Comparison of ENCODE assay signal across 15 cellular contexts in the genomic region with DNA sequence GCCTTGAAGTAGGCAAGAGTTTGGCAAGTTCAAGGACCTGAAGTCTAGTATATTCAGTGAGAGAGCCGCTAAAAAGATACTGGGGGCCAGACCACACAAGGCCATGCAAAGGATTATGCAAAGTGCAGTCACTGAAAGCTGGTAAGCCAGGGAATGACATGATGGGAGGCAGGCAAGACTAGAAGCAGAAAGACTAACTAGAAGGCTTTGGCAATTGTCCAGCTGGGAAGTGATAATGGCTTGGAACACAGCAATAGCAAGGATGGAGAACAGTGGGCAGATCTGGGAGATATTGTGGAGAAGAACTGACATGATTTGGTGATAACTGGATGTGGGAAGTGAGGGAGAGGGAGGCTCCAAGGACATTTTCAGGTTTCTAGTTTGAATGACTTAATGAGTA.
A peak's percentile ranks its signal among the peaks of the same experiment; 100 is the strongest.
DNase-seq lines count a peak whose midpoint lies in the region; ATAC-seq and TF ChIP-seq lines count a peak whose summit lies in the region.
"Had no signal": no experiment of that assay in that cellular context is flagged by ENCODE, and none has a peak within 500 bp of the region (broad histone marks: within the 10 kb centered on the region; RNA-seq: fewer than 3 reads in every experiment).

No MANE protein-coding gene starts in this region.

- no peak for TF ChIP-seq EP300 in esophagus muscularis mucosa (IDR thresholded peaks at IDR 0.05)

- peaks cover 15 to 66% (median 51%) of the 10 kb centered on the region in 4 donors for H3K4me1 ChIP-seq in esophagus muscularis mucosa
- H3K4me1 ChIP-seq in gastrocnemius medialis, result peaks cover 0 to 28% of the 10 kb centered on the region in 2 donors
- H3K4me1 ChIP-seq: foreskin keratinocyte had no signal

- H3K27ac ChIP-seq in esophagus muscularis mucosa (replicated peaks in 1 of 4) (peak overlapping the region; percentile 76 to 85 (median 79)), gastrocnemius medialis (peak overlapping the region; percentile 53 to 70 (median 70))
- H3K27ac ChIP-seq: foreskin keratinocyte had no signal

- intact Hi-C loops in esophagus muscularis mucosa (cut with DNase I), result loop anchor here (10.0 kb wide), 1 partner anchor 144 kb away; no protein-coding TSS in a partner anchor
- intact Hi-C loops in gastrocnemius medialis (cut with DNase I; ENCODE audit: low total_unique reads), result loop anchor here (2.0 kb wide), 1 partner anchor 32 kb away; no protein-coding TSS in a partner anchor

- H3K36me3 ChIP-seq in esophagus muscularis mucosa, result no peaks in the 10 kb centered on the region
- no peaks in the 10 kb centered on the region for H3K36me3 ChIP-seq in gastrocnemius medialis

- WGBS in esophagus muscularis mucosa, result 67% methylated on average over 1 of the region's 1 CpG

- H3K27me3 ChIP-seq in esophagus muscularis mucosa (peaks cover 0 to 3% (median 0%) of the 10 kb centered on the region in 4 donors), gastrocnemius medialis (no peaks in the 10 kb centered on the region)
- H3K27me3 ChIP-seq: foreskin keratinocyte had no signal

- no peak for TF ChIP-seq POLR2A in esophagus muscularis mucosa (IDR thresholded peaks at IDR 0.05; ENCODE audit: low read depth)
- no peak for TF ChIP-seq POLR2A in gastrocnemius medialis (IDR thresholded peaks at IDR 0.05)

- in situ Hi-C loops in gastrocnemius medialis (cut with MboI; ENCODE audit: low sequenced_read_pairs in 4 of 4), result loop anchor here in 3 of 4 donors (25.0 kb wide), 1 partner anchor 602 kb away; no protein-coding TSS in a partner anchor

- DNase-seq in COR-L47 (lab: John Stamatoyannopoulos, UW), result peak; percentile 36
- peak; percentile 73 to 81 for DNase-seq in NCI-H526 (lab: John Stamatoyannopoulos, UW)
- no peak for DNase-seq in esophagus muscularis mucosa (ENCODE audit: extremely low spot score)
- DNase-seq in gastrocnemius medialis, result no peak
- DNase-seq in GM19238 (ENCODE audit: insufficient read length, low spot score), result no peak
- DNase-seq in NCI-H187 treated with DMSO at 0.1 percent for 48 hours (lab: John Stamatoyannopoulos, UW), result no peak
- no peak for DNase-seq in SIG-M5 treated with dmso at 0.1 percent for 504 hours (lab: John Stamatoyannopoulos, UW; ENCODE audit: unreplicated experiment)
- DNase-seq: activated CD4-positive, alpha-beta T cell treated with anti-CD3 and anti-CD28 coated beads, Interleukin-2, amount 50 U/mL, for 1 hour; activated T-cell treated with anti-CD3 and anti-CD28 coated beads, Interleukin-2, amount 50 U/mL, for 72 hours; amygdala; foreskin keratinocyte; NCI-H226; stimulated activated CD4-positive, alpha-beta T cell treated with anti-CD3 and anti-CD28 coated beads, Interleukin-2, amount 100 ng/mL, for 48 hours; T-helper 2 cell had no signal

- H3K4me3 ChIP-seq in esophagus muscularis mucosa (no peak overlapping the region), gastrocnemius medialis (no peak overlapping the region)

- TF ChIP-seq CTCF in esophagus muscularis mucosa (IDR thresholded peaks at IDR 0.05), result no peak
- TF ChIP-seq CTCF in gastrocnemius medialis (IDR thresholded peaks at IDR 0.05 in 4 of 5, conservative IDR thresholded peaks at IDR 0.05 in 1 of 5), result no peak

- ATAC-seq in gastrocnemius medialis (no peak), GM19467 (IDR thresholded peaks at IDR 0.05; ENCODE audit: unreplicated experiment) (no peak)
- ATAC-seq: activated T-cell treated with anti-CD3 and anti-CD28 coated beads, Interleukin-2, amount 50 U/mL, for 72 hours; foreskin keratinocyte had no signal

- H3K9me3 ChIP-seq in esophagus muscularis mucosa, result no peaks in the 10 kb centered on the region
- no peaks in the 10 kb centered on the region for H3K9me3 ChIP-seq in gastrocnemius medialis

Comparison
In these comparisons a context has a peak if more than half of its experiments do, and no peak if none do; other contexts are left out.
1. DNase-seq: peak in COR-L47 (single experiment) and NCI-H526 (2 of 2); none in esophagus muscularis mucosa (single experiment), gastrocnemius medialis (0 of 2), GM19238 (single experiment), NCI-H187 treated with DMSO at 0.1 percent for 48 hours (single experiment) and SIG-M5 treated with dmso at 0.1 percent for 504 hours (single experiment).